9 cellular contexts compared by ENCODE assay signal in the genomic region with DNA sequence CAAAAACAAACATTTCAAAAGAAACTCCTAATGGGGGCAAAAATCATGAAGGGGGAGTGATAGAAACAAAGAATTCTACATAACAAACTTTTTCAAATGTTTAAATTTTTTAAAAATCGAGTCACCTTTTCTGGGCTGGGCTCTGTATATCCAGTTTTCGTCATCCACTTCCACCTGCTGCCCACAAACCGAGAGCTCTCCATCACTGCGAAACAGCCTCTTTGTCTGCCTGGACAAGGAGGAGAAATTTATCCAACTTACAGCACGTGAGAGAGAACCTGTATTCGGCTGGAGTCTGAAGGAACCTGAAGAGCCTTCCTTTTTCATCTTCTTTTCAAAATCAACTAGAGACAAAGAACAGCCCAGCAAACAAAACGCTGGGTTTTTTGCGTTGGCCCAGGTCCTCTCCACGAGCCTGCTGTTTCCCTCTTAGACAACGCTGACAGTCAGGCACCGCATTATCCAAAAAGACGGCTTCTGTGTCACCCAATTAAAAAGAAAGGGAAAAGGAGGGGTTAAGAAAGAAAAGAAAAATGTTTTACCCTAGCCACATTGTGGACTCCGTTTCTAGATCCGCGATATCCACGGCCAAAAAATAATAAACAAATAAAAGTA.
DNase-seq lines count a peak whose midpoint lies in the region; ATAC-seq, FAIRE-seq and TF ChIP-seq lines count a peak whose summit lies in the region.
"Had no signal": no experiment of that assay in that cellular context is flagged by ENCODE, and none has a peak within 500 bp of the region (broad histone marks: within the 10 kb centered on the region; RNA-seq: fewer than 3 reads in every experiment).

No MANE protein-coding gene starts in this region.

- H3K4me3 ChIP-seq in HEK293 (ENCODE audit: low read depth, low read length) (peak overlapping the region; percentile 47), keratinocyte (ENCODE audit: control insufficient read depth in 2 of 3, extremely low read depth in 1 of 3, insufficient read depth in 2 of 3, low read depth in 1 of 3, low read length in 3 of 3) (peak overlapping the region in 2 of 3 experiments; percentile 33 to 58), skeletal muscle satellite cell (ENCODE audit: low read length) (peak overlapping the region; percentile 71)
- H3K4me3 ChIP-seq: K562 had no signal

- H3K36me3 ChIP-seq in HEK293 (ENCODE audit: control insufficient read depth in 2 of 2, insufficient read depth in 1 of 2, low read length in 2 of 2) (no peaks in the 10 kb centered on the region), keratinocyte (ENCODE audit: control insufficient read depth in 2 of 2, extremely low read depth in 1 of 2, insufficient read depth in 2 of 2, low read length in 2 of 2) (peaks cover 0 to 5% of the 10 kb centered on the region in 2 experiments), skeletal muscle satellite cell (ENCODE audit: insufficient read depth, low read length) (no peaks in the 10 kb centered on the region)

- H3K9me1 ChIP-seq in keratinocyte (ENCODE audit: control insufficient read depth, extremely low read depth, insufficient read depth, low read length), result peaks cover 4% of the 10 kb centered on the region

- CTCF ChIA-PET in HEK293 (lab: Yijun Ruan, JAX), result interaction anchor here (1.2 to 2.0 kb wide), 2 partner anchors 12 to 17 kb away, joined by 5 to 8 read pairs; no protein-coding TSS in a partner anchor

- DNase-seq in astrocyte of the hippocampus (ENCODE audit: low read depth, low spot score) (peak; percentile 40), keratinocyte (ENCODE audit: low read depth, low spot score) (no peak), hypothalamus (lab: John Stamatoyannopoulos, UW) (no peak), A172 (ENCODE audit: low spot score) (no peak)
- DNase-seq in activated CD8-positive, alpha-beta memory T cell treated with anti-CD3 and anti-CD28 coated beads, Interleukin-2, amount 50 U/mL, for 4 hours, result no peak

- no peak for ATAC-seq in HG03039 (IDR thresholded peaks at IDR 0.05; ENCODE audit: unreplicated experiment)

- no peak for FAIRE-seq in keratinocyte (lab: Jason Lieb, UNC)
- FAIRE-seq: K562 had no signal

- H2AFZ ChIP-seq in keratinocyte (ENCODE audit: control insufficient read depth, low read length), result no peak overlapping the region

- H3K4me1 ChIP-seq in HEK293 (ENCODE audit: control insufficient read depth, insufficient read depth, low read length), result peaks cover 20% of the 10 kb centered on the region
- peaks cover 17% of the 10 kb centered on the region for H3K4me1 ChIP-seq in keratinocyte (ENCODE audit: control insufficient read depth, extremely low read depth, insufficient read depth, low read length)
- peaks cover 16% of the 10 kb centered on the region for H3K4me1 ChIP-seq in skeletal muscle satellite cell (ENCODE audit: control insufficient read depth, insufficient read depth, low read length)

- POLR2A ChIA-PET in HEK293 (lab: Yijun Ruan, JAX), result interaction anchor here (1.4 to 1.6 kb wide), 2 partner anchors 9 to 167 kb away, joined by 3 to 4 read pairs; a partner anchor contains a TSS

- no peaks in the 10 kb centered on the region for H3K27me3 ChIP-seq in keratinocyte (ENCODE audit: control insufficient read depth, extremely low read depth, insufficient read depth, low read length)
- no peaks in the 10 kb centered on the region for H3K27me3 ChIP-seq in skeletal muscle satellite cell (ENCODE audit: control insufficient read depth, insufficient read depth, low read length)

- dilution Hi-C loops in keratinocyte (cut with MboI; ENCODE audit: extremely low pct_ligation_motif_present, low sequenced_read_pairs), result no loop called here

- H3K4me2 ChIP-seq in keratinocyte (ENCODE audit: control insufficient read depth, extremely low read depth, insufficient read depth, low read depth, low read length) (peak overlapping the region; percentile 83), skeletal muscle satellite cell (ENCODE audit: low read length) (peak overlapping the region; percentile 97)

- TF ChIP-seq CTCF in HEK293 (tag by site-specific recombination; IDR thresholded peaks at IDR 0.05), result no peak
- TF ChIP-seq CTCF in keratinocyte (optimal IDR thresholded peaks at IDR 0.05 in 1 of 3, IDR thresholded peaks at IDR 0.05 in 1 of 3, conservative IDR thresholded peaks at IDR 0.05 in 1 of 3; ENCODE audit: extremely low read depth in 1 of 3, insufficient read depth in 2 of 3, low read length in 3 of 3), result no peak

- H3K27ac ChIP-seq in HEK293 (ENCODE audit: extremely low read depth, low read depth, low read length), result no peak overlapping the region
- peak overlapping the region; percentile 1 for H3K27ac ChIP-seq in keratinocyte (ENCODE audit: control insufficient read depth, insufficient read depth, low read length)

- H3K9me3 ChIP-seq in HEK293 (ENCODE audit: control insufficient read depth, insufficient read depth, low read depth, low read length) (no peaks in the 10 kb centered on the region), keratinocyte (ENCODE audit: control insufficient read depth, low read depth, low read length) (no peaks in the 10 kb centered on the region), skeletal muscle satellite cell (replicated peaks; ENCODE audit: low read length) (no peaks in the 10 kb centered on the region)

- peaks cover 50% of the 10 kb centered on the region for H3K79me2 ChIP-seq in keratinocyte (ENCODE audit: control insufficient read depth, insufficient read depth, low read length)

- peaks cover 15% of the 10 kb centered on the region for H4K20me1 ChIP-seq in keratinocyte (ENCODE audit: control insufficient read depth, extremely low read depth, insufficient read depth, low read length)

- H3K9ac ChIP-seq in keratinocyte (ENCODE audit: control insufficient read depth, extremely low read depth, insufficient read depth, low read length) (peak overlapping the region; percentile 39), skeletal muscle satellite cell (ENCODE audit: low read depth, low read length) (peak overlapping the region; percentile 53)

TF ChIP-seq in HEK293, 187 proteins besides CTCF, POLR2A, EP300 and RAD21 (continues in another document):
- TF ChIP-seq ZNF768 (tag by site-specific recombination; IDR thresholded peaks at IDR 0.05) (no peak), ZNF843 (tag by site-specific recombination; IDR thresholded peaks at IDR 0.05) (no peak), ZNF548 (tag by site-specific recombination; IDR thresholded peaks at IDR 0.05) (no peak), ZNF621 (tag by site-specific recombination; IDR thresholded peaks at IDR 0.05) (no peak), ZNF114 (tag by site-specific recombination; IDR thresholded peaks at IDR 0.05) (no peak), SP7 (tag by site-specific recombination; IDR thresholded peaks at IDR 0.05) (no peak), ZNF366 (tag by site-specific recombination; conservative IDR thresholded peaks at IDR 0.05) (0 out of 2 replicates have a peak, but pooled peaks have one; percentile 9), ZNF155 (tag by site-specific recombination; IDR thresholded peaks at IDR 0.05) (no peak), ZNF266 (tag by site-specific recombination; IDR thresholded peaks at IDR 0.05; ENCODE audit: low read depth) (no peak), GLIS1 (tag by site-specific recombination; IDR thresholded peaks at IDR 0.05) (no peak), ZNF404 (tag by site-specific recombination; IDR thresholded peaks at IDR 0.05) (no peak), ZBTB20 (tag by site-specific recombination; IDR thresholded peaks at IDR 0.05) (0 out of 2 replicates have a peak, but pooled peaks have one; percentile 19)
- TF ChIP-seq, protein P1, sequence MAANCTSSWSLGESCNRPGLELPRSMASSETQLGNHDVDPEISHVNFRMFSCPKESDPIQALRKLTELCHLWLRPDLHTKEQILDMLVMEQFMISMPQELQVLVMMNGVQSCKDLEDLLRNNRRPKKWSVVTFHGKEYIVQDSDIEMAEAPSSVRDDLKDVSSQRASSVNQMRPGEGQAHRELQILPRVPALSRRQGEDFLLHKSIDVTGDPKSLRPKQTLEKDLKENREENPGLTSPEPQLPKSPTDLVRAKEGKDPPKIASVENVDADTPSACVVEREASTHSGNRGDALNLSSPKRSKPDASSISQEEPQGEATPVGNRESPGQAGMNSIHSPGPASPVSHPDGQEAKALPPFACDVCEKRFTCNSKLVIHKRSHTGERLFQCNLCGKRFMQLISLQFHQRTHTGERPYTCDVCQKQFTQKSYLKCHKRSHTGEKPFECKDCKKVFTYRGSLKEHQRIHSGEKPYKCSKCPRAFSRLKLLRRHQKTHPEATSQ (tag by site-specific recombination; IDR thresholded peaks at IDR 0.05), result no peak
- TF ChIP-seq, protein P2, sequence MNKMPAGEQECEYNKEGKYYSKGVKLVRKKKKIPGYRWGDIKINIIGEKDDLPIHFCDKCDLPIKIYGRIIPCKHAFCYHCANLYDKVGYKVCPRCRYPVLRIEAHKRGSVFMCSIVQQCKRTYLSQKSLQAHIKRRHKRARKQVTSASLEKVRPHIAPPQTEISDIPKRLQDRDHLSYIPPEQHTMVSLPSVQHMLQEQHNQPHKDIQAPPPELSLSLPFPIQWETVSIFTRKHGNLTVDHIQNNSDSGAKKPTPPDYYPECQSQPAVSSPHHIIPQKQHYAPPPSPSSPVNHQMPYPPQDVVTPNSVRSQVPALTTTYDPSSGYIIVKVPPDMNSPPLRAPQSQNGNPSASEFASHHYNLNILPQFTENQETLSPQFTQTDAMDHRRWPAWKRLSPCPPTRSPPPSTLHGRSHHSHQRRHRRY (tag by site-specific recombination; IDR thresholded peaks at IDR 0.05), result no peak
- TF ChIP-seq, protein P3, sequence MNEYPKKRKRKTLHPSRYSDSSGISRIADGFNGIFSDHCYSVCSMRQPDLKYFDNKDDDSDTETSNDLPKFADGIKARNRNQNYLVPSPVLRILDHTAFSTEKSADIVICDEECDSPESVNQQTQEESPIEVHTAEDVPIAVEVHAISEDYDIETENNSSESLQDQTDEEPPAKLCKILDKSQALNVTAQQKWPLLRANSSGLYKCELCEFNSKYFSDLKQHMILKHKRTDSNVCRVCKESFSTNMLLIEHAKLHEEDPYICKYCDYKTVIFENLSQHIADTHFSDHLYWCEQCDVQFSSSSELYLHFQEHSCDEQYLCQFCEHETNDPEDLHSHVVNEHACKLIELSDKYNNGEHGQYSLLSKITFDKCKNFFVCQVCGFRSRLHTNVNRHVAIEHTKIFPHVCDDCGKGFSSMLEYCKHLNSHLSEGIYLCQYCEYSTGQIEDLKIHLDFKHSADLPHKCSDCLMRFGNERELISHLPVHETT (tag by site-specific recombination; IDR thresholded peaks at IDR 0.05), result no peak
- TF ChIP-seq, protein P4, sequence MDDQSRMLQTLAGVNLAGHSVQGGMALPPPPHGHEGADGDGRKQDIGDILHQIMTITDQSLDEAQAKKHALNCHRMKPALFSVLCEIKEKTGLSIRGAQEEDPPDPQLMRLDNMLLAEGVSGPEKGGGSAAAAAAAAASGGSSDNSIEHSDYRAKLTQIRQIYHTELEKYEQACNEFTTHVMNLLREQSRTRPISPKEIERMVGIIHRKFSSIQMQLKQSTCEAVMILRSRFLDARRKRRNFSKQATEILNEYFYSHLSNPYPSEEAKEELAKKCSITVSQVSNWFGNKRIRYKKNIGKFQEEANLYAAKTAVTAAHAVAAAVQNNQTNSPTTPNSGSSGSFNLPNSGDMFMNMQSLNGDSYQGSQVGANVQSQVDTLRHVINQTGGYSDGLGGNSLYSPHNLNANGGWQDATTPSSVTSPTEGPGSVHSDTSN (CRISPR knock-in tag; IDR thresholded peaks at IDR 0.05), result no peak
